Comparison of ENCODE assay signal across 12 cellular contexts in genomic region chr15:82536409-82537350, GRCh38. TPM values are rescaled to one million over a fixed set of nuclear protein-coding genes. Genes with fewer than 3 reads are reported as not detected.
DNase-seq lines count a peak whose midpoint lies in the region; ATAC-seq and TF ChIP-seq lines count a peak whose summit lies in the region.
"Had no signal": no experiment of that assay in that cellular context is flagged by ENCODE, and none has a peak within 500 bp of the region (broad histone marks: within the 10 kb centered on the region; RNA-seq: fewer than 3 reads in every experiment).

No MANE protein-coding gene starts in this region.

- ATAC-seq in naive thymus-derived CD4-positive, alpha-beta T cell = no peak

- H3K4me3 ChIP-seq in CD8-positive, alpha-beta memory T cell (ENCODE audit: low read length) = no peak overlapping the region
- H3K4me3 ChIP-seq in naive thymus-derived CD4-positive, alpha-beta T cell (ENCODE audit: low read length) = no peak overlapping the region

- peak overlapping the region in 5 of 8 donors; percentile 4 to 69 (median 61) for H3K27ac Mint-ChIP-seq in CD8-positive, alpha-beta memory T cell
- H3K27ac Mint-ChIP-seq in HFFc6 = peak overlapping the region; percentile 65
- H3K27ac Mint-ChIP-seq in activated naive CD8-positive, alpha-beta T cell = peak overlapping the region; percentile 92
- H3K27ac Mint-ChIP-seq in naive thymus-derived CD4-positive, alpha-beta T cell = peak overlapping the region in 6 of 9 donors; percentile 1 to 57 (median 26)

- no peaks in the 10 kb centered on the region for H3K27me3 ChIP-seq in CD8-positive, alpha-beta memory T cell (ENCODE audit: insufficient read depth, low read length, poor library complexity, severe bottlenecking)
- H3K27me3 ChIP-seq in naive thymus-derived CD4-positive, alpha-beta T cell (ENCODE audit: control insufficient read depth in 2 of 2, insufficient read depth in 2 of 2, low read length in 2 of 2) = no peaks in the 10 kb centered on the region

- peaks cover 25% of the 10 kb centered on the region for H3K4me1 ChIP-seq in CD8-positive, alpha-beta memory T cell (ENCODE audit: insufficient read depth, low read length)
- H3K4me1 ChIP-seq in naive thymus-derived CD4-positive, alpha-beta T cell (ENCODE audit: control insufficient read depth in 2 of 2, insufficient read depth in 2 of 2, low read length in 2 of 2) = peaks cover 10 to 18% of the 10 kb centered on the region in 2 donors

- H3K9me3 ChIP-seq in CD8-positive, alpha-beta memory T cell (ENCODE audit: low read length) = no peaks in the 10 kb centered on the region
- no peaks in the 10 kb centered on the region for H3K9me3 ChIP-seq in naive thymus-derived CD4-positive, alpha-beta T cell (ENCODE audit: control insufficient read depth in 2 of 3, low read length in 3 of 3)

- H3K36me3 ChIP-seq in CD8-positive, alpha-beta memory T cell (ENCODE audit: insufficient read depth, low read length) = peaks cover 43% of the 10 kb centered on the region
- peaks cover 23 to 52% (median 29%) of the 10 kb centered on the region in 3 experiments for H3K36me3 ChIP-seq in naive thymus-derived CD4-positive, alpha-beta T cell (ENCODE audit: control insufficient read depth in 2 of 3, insufficient read depth in 3 of 3, low read length in 3 of 3)

- H3K27ac ChIP-seq in CD8-positive, alpha-beta memory T cell (ENCODE audit: low read depth, low read length) = no peak overlapping the region
- no peak overlapping the region for H3K27ac ChIP-seq in naive thymus-derived CD4-positive, alpha-beta T cell (ENCODE audit: low read depth, low read length)

- no peak for TF ChIP-seq CTCF in HFFc6 (IDR thresholded peaks at IDR 0.05)

- POLR2A ChIA-PET in CD8-positive, alpha-beta memory T cell (lab: Charles Lee) = no interaction called here
- POLR2A ChIA-PET in naive thymus-derived CD4-positive, alpha-beta T cell (lab: Charles Lee) = no interaction called here

- DNase-seq in CD8-positive, alpha-beta memory T cell = no peak
- no peak for DNase-seq in HFFc6
- no peak for DNase-seq in naive thymus-derived CD4-positive, alpha-beta T cell
- no peak for DNase-seq in effector CD8-positive, alpha-beta T cell (lab: John Stamatoyannopoulos, UW)
- no peak for DNase-seq in hypothalamus (lab: John Stamatoyannopoulos, UW)
- DNase-seq in 8988T = no peak
- no peak for DNase-seq in nucleus accumbens (lab: John Stamatoyannopoulos, UW)
- DNase-seq: activated CD4-positive, alpha-beta T cell treated with anti-CD3 and anti-CD28 coated beads, Interleukin-2, amount 50 U/mL, for 4 hours; DND-41; SHP77; stimulated activated CD4-positive, alpha-beta T cell treated with anti-CD3 and anti-CD28 coated beads, Interleukin-4, amount 100 ng/mL, for 4 hours had no signal

- H3K4me1 Mint-ChIP-seq in CD8-positive, alpha-beta memory T cell = peaks cover 26 to 46% (median 34%) of the 10 kb centered on the region in 3 donors
- peaks cover 38% of the 10 kb centered on the region for H3K4me1 Mint-ChIP-seq in HFFc6 (ENCODE audit: low read depth)
- peaks cover 37% of the 10 kb centered on the region for H3K4me1 Mint-ChIP-seq in activated naive CD8-positive, alpha-beta T cell (ENCODE audit: low read depth)
- peaks cover 13 to 36% (median 28%) of the 10 kb centered on the region in 7 donors for H3K4me1 Mint-ChIP-seq in naive thymus-derived CD4-positive, alpha-beta T cell

- CTCF ChIA-PET in CD8-positive, alpha-beta memory T cell (lab: Charles Lee) = no interaction called here
- CTCF ChIA-PET in naive thymus-derived CD4-positive, alpha-beta T cell (lab: Charles Lee) = interaction anchor here (0.7 kb wide), 1 partner anchor 581 kb away, joined by 3 read pairs; no protein-coding TSS in a partner anchor

- H3K27me3 Mint-ChIP-seq in CD8-positive, alpha-beta memory T cell = no peaks in the 10 kb centered on the region
- peaks cover 12% of the 10 kb centered on the region for H3K27me3 Mint-ChIP-seq in HFFc6 (ENCODE audit: insufficient read depth)
- H3K27me3 Mint-ChIP-seq in activated naive CD8-positive, alpha-beta T cell = no peaks in the 10 kb centered on the region
- H3K27me3 Mint-ChIP-seq in naive thymus-derived CD4-positive, alpha-beta T cell = no peaks in the 10 kb centered on the region

- no peaks in the 10 kb centered on the region for H3K9me3 Mint-ChIP-seq in CD8-positive, alpha-beta memory T cell
- no peaks in the 10 kb centered on the region for H3K9me3 Mint-ChIP-seq in HFFc6
- H3K9me3 Mint-ChIP-seq in activated naive CD8-positive, alpha-beta T cell (ENCODE audit: low read depth) = no peaks in the 10 kb centered on the region
- H3K9me3 Mint-ChIP-seq in naive thymus-derived CD4-positive, alpha-beta T cell = peaks cover 0 to 2% (median 0%) of the 10 kb centered on the region in 11 donors

- H3K4me3 Mint-ChIP-seq in CD8-positive, alpha-beta memory T cell = peak overlapping the region in 3 of 7 donors; percentile 6 to 94 (median 24)
- H3K4me3 Mint-ChIP-seq in HFFc6 = peak overlapping the region; percentile 45
- peak overlapping the region; percentile 98 for H3K4me3 Mint-ChIP-seq in activated naive CD8-positive, alpha-beta T cell
- H3K4me3 Mint-ChIP-seq in naive thymus-derived CD4-positive, alpha-beta T cell = peak overlapping the region in 2 of 10 donors; percentile 15 to 17

- H3K36me3 Mint-ChIP-seq in CD8-positive, alpha-beta memory T cell = peaks cover 20 to 79% (median 22%) of the 10 kb centered on the region in 3 donors
- peaks cover 68% of the 10 kb centered on the region for H3K36me3 Mint-ChIP-seq in HFFc6 (ENCODE audit: low read depth)
- H3K36me3 Mint-ChIP-seq in activated naive CD8-positive, alpha-beta T cell = peaks cover 19% of the 10 kb centered on the region
- H3K36me3 Mint-ChIP-seq in naive thymus-derived CD4-positive, alpha-beta T cell = peaks cover 12 to 38% (median 31%) of the 10 kb centered on the region in 5 donors

- intact Hi-C loops in naive thymus-derived CD4-positive, alpha-beta T cell (cut with micrococcal nuclease) = no loop called here

RNA-seq across cellular contexts. Expression of gene RPS17, which starts 3.6 kb away (rescaled TPM):
- total RNA-seq in CD8-positive, alpha-beta memory T cell = 1,000 to 10,000 TPM; 2,610 to 2,630 TPM
- 1,199 TPM for polyA plus RNA-seq in CD8-positive, alpha-beta memory T cell
- 1,000 to 10,000 TPM; 1,467 to 1,843 (median 1,822) TPM for total RNA-seq in HFFc6 (2021; fragmentation: NEBNext Ultra II Directional; extraction: Animal tissue kit (Norgen Biotek cat#: 25700))
- total RNA-seq in naive thymus-derived CD4-positive, alpha-beta T cell = 1,000 to 10,000 TPM; 1,951 to 3,227 (median 2,164) TPM
- polyA plus RNA-seq in naive thymus-derived CD4-positive, alpha-beta T cell = 1,000 to 10,000 TPM; 1,555 to 2,061 TPM

Comparison
In these comparisons a context has a peak if more than half of its experiments do, and no peak if none do; other contexts are left out.
1. H3K27ac Mint-ChIP-seq: peak in every context shown above with its lines; median percentile 92 in activated naive CD8-positive, alpha-beta T cell; 65 in HFFc6; 61 in CD8-positive, alpha-beta memory T cell; 26 in naive thymus-derived CD4-positive, alpha-beta T cell.